In the genomic region with DNA sequence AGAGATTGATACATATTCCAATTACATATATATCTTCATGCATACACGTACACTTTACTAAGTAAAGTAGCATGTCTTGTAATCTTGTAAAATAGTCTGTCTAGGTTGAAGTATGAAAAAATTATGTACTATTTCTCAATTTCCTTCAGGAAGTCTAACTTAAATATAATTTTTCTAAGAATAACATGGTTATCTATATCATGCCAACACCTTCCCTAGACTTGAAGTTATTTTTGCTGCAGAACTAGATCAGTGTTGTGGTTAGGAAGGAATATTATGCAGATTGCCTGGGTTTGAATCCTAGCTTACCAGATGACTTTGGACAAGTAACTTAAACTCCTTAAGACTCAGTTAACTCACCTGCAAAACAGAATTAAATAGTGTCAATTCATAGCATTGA, we compare ENCODE assay signal across 17 cellular contexts.
DNase-seq lines count a peak whose midpoint lies in the region; ATAC-seq and TF ChIP-seq lines count a peak whose summit lies in the region.
"Had no signal": no experiment of that assay in that cellular context is flagged by ENCODE, and none has a peak within 500 bp of the region (broad histone marks: within the 10 kb centered on the region; RNA-seq: fewer than 3 reads in every experiment).

No MANE protein-coding gene starts in this region.

- no peaks in the 10 kb centered on the region for H3K36me3 ChIP-seq in osteoblast (ENCODE audit: insufficient read depth, low read length)
- H3K36me3 ChIP-seq: BE2C had no signal

- H3K27ac ChIP-seq in osteoblast (ENCODE audit: low read depth, low read length), result no peak overlapping the region

- H3K4me1 ChIP-seq in osteoblast (ENCODE audit: insufficient read depth, low read length), result peaks cover 3% of the 10 kb centered on the region
- H3K4me1 ChIP-seq: BE2C had no signal

- no peaks in the 10 kb centered on the region for H3K79me2 ChIP-seq in osteoblast (ENCODE audit: insufficient read depth, low read length)

- ATAC-seq in GM19397 (IDR thresholded peaks at IDR 0.05; ENCODE audit: unreplicated experiment), result peak; percentile 15
- peak; percentile 33 for ATAC-seq in HG02885 (IDR thresholded peaks at IDR 0.05; ENCODE audit: poor library complexity, unreplicated experiment)
- no peak for ATAC-seq in SK-N-SH treated with all-trans-retinoic acid at 6 μM for 48 hours
- ATAC-seq: activated naive CD8-positive, alpha-beta T cell treated with anti-CD3 and anti-CD28 coated beads, Interleukin-2, amount 50 U/mL, for 24 hours; effector memory CD8-positive, alpha-beta T cell; natural killer cell had no signal

- H3K9me3 ChIP-seq in osteoblast (ENCODE audit: low read depth, low read length), result no peaks in the 10 kb centered on the region
- H3K9me3 ChIP-seq: BE2C had no signal

- H3K27me3 ChIP-seq in osteoblast (ENCODE audit: insufficient read depth, low read length), result no peaks in the 10 kb centered on the region
- H3K27me3 ChIP-seq: BE2C had no signal

- no peaks in the 10 kb centered on the region for H4K20me1 ChIP-seq in osteoblast (ENCODE audit: insufficient read depth, low read length)

- no peak overlapping the region for H3K4me3 ChIP-seq in osteoblast (ENCODE audit: insufficient read depth, low read length)

- peak; percentile 50 for DNase-seq in NCI-H226
- DNase-seq in osteoblast (ENCODE audit: insufficient read length, low spot score, missing footprints), result no peak
- no peak for DNase-seq in CD1c-positive myeloid dendritic cell (ENCODE audit: extremely low spot score)
- DNase-seq in activated naive CD4-positive, alpha-beta T cell (lab: John Stamatoyannopoulos, UW), result no peak
- DNase-seq: activated CD4-positive, CD25-positive, alpha-beta regulatory T cell; activated naive CD8-positive, alpha-beta T cell treated with anti-CD3 and anti-CD28 coated beads, Interleukin-2, amount 50 U/mL, for 24 hours; BE2C; effector memory CD8-positive, alpha-beta T cell; natural killer cell; NCI-H187; NCI-H345; SHP77 treated with DMSO at 0.1 percent for 48 hours; stimulated activated CD4-positive, alpha-beta T cell treated with anti-CD3 and anti-CD28 coated beads, Interleukin-12 subunit alpha, Interleukin-12 subunit beta, amount 100 ng/mL, for 4 hours; T-helper 2 cell had no signal

- no peak for TF ChIP-seq CTCF in osteoblast (IDR thresholded peaks at IDR 0.05; ENCODE audit: extremely low read depth, low read depth, low read length)

- peak overlapping the region; percentile 30 for H2AFZ ChIP-seq in osteoblast (ENCODE audit: low read length)

- H3K4me2 ChIP-seq in osteoblast (ENCODE audit: insufficient read depth, low read length), result no peak overlapping the region

TF ChIP-seq in SK-N-SH treated with all-trans-retinoic acid at 6 μM for 48 hours, 23 proteins besides CTCF, POLR2A, EP300 and RAD21:
- TF ChIP-seq, protein P1, sequence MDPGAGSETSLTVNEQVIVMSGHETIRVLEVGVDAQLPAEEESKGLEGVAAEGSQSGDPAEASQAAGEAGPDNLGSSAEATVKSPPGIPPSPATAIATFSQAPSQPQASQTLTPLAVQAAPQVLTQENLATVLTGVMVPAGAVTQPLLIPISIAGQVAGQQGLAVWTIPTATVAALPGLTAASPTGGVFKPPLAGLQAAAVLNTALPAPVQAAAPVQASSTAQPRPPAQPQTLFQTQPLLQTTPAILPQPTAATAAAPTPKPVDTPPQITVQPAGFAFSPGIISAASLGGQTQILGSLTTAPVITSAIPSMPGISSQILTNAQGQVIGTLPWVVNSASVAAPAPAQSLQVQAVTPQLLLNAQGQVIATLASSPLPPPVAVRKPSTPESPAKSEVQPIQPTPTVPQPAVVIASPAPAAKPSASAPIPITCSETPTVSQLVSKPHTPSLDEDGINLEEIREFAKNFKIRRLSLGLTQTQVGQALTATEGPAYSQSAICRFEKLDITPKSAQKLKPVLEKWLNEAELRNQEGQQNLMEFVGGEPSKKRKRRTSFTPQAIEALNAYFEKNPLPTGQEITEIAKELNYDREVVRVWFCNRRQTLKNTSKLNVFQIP (CRISPR knock-in tag; IDR thresholded peaks at IDR 0.05; ENCODE audit: borderline replicate concordance, low read depth), result no peak
- TF ChIP-seq, protein P2, sequence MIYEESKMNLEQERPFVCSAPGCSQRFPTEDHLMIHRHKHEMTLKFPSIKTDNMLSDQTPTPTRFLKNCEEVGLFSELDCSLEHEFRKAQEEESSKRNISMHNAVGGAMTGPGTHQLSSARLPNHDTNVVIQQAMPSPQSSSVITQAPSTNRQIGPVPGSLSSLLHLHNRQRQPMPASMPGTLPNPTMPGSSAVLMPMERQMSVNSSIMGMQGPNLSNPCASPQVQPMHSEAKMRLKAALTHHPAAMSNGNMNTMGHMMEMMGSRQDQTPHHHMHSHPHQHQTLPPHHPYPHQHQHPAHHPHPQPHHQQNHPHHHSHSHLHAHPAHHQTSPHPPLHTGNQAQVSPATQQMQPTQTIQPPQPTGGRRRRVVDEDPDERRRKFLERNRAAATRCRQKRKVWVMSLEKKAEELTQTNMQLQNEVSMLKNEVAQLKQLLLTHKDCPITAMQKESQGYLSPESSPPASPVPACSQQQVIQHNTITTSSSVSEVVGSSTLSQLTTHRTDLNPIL (CRISPR knock-in tag; IDR thresholded peaks at IDR 0.05; ENCODE audit: low read depth), result no peak
- TF ChIP-seq ZFP30 (CRISPR knock-in tag; IDR thresholded peaks at IDR 0.05) (no peak), ESRRG (CRISPR knock-in tag; IDR thresholded peaks at IDR 0.05) (no peak), TCF4 (CRISPR knock-in tag; IDR thresholded peaks at IDR 0.05; ENCODE audit: borderline replicate concordance) (no peak), PPARA (CRISPR knock-in tag; IDR thresholded peaks at IDR 0.05; ENCODE audit: borderline replicate concordance) (no peak), ZFP3 (CRISPR knock-in tag; IDR thresholded peaks at IDR 0.05) (no peak), ZNF8 (CRISPR knock-in tag; IDR thresholded peaks at IDR 0.05) (no peak), ARNTL (CRISPR knock-in tag; IDR thresholded peaks at IDR 0.05; ENCODE audit: borderline replicate concordance, low read depth) (no peak), CSDC2 (CRISPR knock-in tag; IDR thresholded peaks at IDR 0.05) (no peak), SNAI2 (CRISPR knock-in tag; IDR thresholded peaks at IDR 0.05) (no peak), OSR1 (CRISPR knock-in tag; IDR thresholded peaks at IDR 0.05) (no peak), ISL1 (CRISPR knock-in tag; IDR thresholded peaks at IDR 0.05) (no peak), BACH2 (CRISPR knock-in tag; IDR thresholded peaks at IDR 0.05; ENCODE audit: borderline replicate concordance) (no peak), TOX (CRISPR knock-in tag; IDR thresholded peaks at IDR 0.05; ENCODE audit: borderline replicate concordance) (no peak)
- TF ChIP-seq, protein P3, sequence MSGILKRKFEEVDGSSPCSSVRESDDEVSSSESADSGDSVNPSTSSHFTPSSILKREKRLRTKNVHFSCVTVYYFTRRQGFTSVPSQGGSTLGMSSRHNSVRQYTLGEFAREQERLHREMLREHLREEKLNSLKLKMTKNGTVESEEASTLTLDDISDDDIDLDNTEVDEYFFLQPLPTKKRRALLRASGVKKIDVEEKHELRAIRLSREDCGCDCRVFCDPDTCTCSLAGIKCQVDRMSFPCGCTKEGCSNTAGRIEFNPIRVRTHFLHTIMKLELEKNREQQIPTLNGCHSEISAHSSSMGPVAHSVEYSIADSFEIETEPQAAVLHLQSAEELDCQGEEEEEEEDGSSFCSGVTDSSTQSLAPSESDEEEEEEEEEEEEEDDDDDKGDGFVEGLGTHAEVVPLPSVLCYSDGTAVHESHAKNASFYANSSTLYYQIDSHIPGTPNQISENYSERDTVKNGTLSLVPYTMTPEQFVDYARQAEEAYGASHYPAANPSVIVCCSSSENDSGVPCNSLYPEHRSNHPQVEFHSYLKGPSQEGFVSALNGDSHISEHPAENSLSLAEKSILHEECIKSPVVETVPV (CRISPR knock-in tag; IDR thresholded peaks at IDR 0.05), result no peak
- TF ChIP-seq, protein P4, sequence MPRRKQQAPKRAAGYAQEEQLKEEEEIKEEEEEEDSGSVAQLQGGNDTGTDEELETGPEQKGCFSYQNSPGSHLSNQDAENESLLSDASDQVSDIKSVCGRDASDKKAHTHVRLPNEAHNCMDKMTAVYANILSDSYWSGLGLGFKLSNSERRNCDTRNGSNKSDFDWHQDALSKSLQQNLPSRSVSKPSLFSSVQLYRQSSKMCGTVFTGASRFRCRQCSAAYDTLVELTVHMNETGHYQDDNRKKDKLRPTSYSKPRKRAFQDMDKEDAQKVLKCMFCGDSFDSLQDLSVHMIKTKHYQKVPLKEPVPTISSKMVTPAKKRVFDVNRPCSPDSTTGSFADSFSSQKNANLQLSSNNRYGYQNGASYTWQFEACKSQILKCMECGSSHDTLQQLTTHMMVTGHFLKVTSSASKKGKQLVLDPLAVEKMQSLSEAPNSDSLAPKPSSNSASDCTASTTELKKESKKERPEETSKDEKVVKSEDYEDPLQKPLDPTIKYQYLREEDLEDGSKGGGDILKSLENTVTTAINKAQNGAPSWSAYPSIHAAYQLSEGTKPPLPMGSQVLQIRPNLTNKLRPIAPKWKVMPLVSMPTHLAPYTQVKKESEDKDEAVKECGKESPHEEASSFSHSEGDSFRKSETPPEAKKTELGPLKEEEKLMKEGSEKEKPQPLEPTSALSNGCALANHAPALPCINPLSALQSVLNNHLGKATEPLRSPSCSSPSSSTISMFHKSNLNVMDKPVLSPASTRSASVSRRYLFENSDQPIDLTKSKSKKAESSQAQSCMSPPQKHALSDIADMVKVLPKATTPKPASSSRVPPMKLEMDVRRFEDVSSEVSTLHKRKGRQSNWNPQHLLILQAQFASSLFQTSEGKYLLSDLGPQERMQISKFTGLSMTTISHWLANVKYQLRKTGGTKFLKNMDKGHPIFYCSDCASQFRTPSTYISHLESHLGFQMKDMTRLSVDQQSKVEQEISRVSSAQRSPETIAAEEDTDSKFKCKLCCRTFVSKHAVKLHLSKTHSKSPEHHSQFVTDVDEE (CRISPR knock-in tag; IDR thresholded peaks at IDR 0.05), result no peak
- TF ChIP-seq, protein P5, sequence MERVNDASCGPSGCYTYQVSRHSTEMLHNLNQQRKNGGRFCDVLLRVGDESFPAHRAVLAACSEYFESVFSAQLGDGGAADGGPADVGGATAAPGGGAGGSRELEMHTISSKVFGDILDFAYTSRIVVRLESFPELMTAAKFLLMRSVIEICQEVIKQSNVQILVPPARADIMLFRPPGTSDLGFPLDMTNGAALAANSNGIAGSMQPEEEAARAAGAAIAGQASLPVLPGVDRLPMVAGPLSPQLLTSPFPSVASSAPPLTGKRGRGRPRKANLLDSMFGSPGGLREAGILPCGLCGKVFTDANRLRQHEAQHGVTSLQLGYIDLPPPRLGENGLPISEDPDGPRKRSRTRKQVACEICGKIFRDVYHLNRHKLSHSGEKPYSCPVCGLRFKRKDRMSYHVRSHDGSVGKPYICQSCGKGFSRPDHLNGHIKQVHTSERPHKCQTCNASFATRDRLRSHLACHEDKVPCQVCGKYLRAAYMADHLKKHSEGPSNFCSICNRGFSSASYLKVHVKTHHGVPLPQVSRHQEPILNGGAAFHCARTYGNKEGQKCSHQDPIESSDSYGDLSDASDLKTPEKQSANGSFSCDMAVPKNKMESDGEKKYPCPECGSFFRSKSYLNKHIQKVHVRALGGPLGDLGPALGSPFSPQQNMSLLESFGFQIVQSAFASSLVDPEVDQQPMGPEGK (CRISPR knock-in tag; IDR thresholded peaks at IDR 0.05; ENCODE audit: borderline replicate concordance), result no peak
